Comparison of ENCODE assay signal across 17 cellular contexts in the genomic region with DNA sequence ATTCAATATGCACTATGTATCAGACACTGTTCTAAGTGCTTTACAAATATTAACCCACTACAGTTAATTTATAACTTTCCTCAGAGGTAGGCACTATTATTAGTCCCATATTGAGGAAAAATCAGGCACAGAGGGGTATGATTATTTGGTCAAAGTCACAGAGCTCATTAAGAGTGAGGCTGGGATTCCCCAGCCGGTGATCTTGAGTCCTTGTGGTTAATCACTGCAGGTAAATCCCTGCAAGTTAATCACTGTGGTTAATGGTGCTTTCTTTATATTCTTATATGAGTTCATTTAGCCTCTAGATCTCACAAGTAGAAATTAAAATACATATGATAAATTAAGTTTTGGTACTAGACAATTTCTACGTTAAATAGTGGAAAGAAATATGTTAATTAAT. TPM values are rescaled to one million over a fixed set of nuclear protein-coding genes. Genes with fewer than 3 reads are reported as not detected.
DNase-seq lines count a peak whose midpoint lies in the region; ATAC-seq, FAIRE-seq and TF ChIP-seq lines count a peak whose summit lies in the region.
"Had no signal": no experiment of that assay in that cellular context is flagged by ENCODE, and none has a peak within 500 bp of the region (broad histone marks: within the 10 kb centered on the region; RNA-seq: fewer than 3 reads in every experiment).

No MANE protein-coding gene starts in this region.

- no peak for DNase-seq in breast epithelium (ENCODE audit: low spot score in 2 of 2)
- no peak for DNase-seq in MCF 10A (ENCODE audit: unreplicated experiment)
- no peak for DNase-seq in GM12878 (ENCODE audit: low read depth, low spot score)
- DNase-seq in epithelial cell of prostate (ENCODE audit: low read depth, low spot score): no peak
- no peak for DNase-seq in suprapubic skin (ENCODE audit: low spot score in 2 of 2)
- no peak for DNase-seq in Karpas-422
- DNase-seq in WERI-Rb-1: no peak
- DNase-seq in activated CD4-positive, alpha-beta T cell treated with anti-CD3 and anti-CD28 coated beads for 48 hours: no peak
- DNase-seq: AML-193; Caco-2; CD8-positive, alpha-beta memory T cell; DMS53; GF-D8; GM23248 had no signal

- H3K9me2 ChIP-seq in Karpas-422 (replicated peaks; ENCODE audit: insufficient read depth, low read length): no peaks in the 10 kb centered on the region

- TF ChIP-seq CTCF in breast epithelium (IDR thresholded peaks at IDR 0.05): no peak
- TF ChIP-seq CTCF in MCF 10A (IDR thresholded peaks at IDR 0.05; ENCODE audit: unreplicated experiment): no peak
- TF ChIP-seq CTCF in GM12878 (IDR thresholded peaks at IDR 0.05 in 2 of 3, conservative IDR thresholded peaks at IDR 0.05 in 1 of 3; ENCODE audit: control insufficient read depth in 2 of 3, extremely low read depth in 1 of 3, insufficient read depth in 1 of 3, low read depth in 3 of 3, low read length in 3 of 3): no peak
- no peak for TF ChIP-seq CTCF in suprapubic skin (IDR thresholded peaks at IDR 0.05)
- TF ChIP-seq CTCF in WERI-Rb-1 (IDR thresholded peaks at IDR 0.05; ENCODE audit: low read depth, low read length): no peak

- in situ Hi-C loops in GM12878 (cut with MboI): no loop called here

- POLR2A ChIA-PET in MCF 10A (lab: Yijun Ruan, JAX) (interaction anchor here (0.5 to 2.2 kb wide), 8 partner anchors 9 to 959 kb away, joined by 3 to 15 read pairs (median 4); partner anchors contain the start of gene CRYBG1), GM12878 (lab: Charles Lee) (no interaction called here)

- H3K79me2 ChIP-seq in GM12878 (ENCODE audit: control insufficient read depth, insufficient read depth, low read length) (no peaks in the 10 kb centered on the region), Karpas-422 (ENCODE audit: low read length) (no peaks in the 10 kb centered on the region)

- no peak overlapping the region for H3K4me3 Mint-ChIP-seq in MCF 10A (ENCODE audit: unreplicated experiment)
- H3K4me3 Mint-ChIP-seq: CD8-positive, alpha-beta memory T cell had no signal

- peaks cover 15% of the 10 kb centered on the region for H3K4me1 Mint-ChIP-seq in MCF 10A (ENCODE audit: insufficient read depth, unreplicated experiment)
- H3K4me1 Mint-ChIP-seq: CD8-positive, alpha-beta memory T cell had no signal

- CTCF ChIA-PET in MCF 10A (lab: Yijun Ruan, JAX): interaction anchor here (1.1 to 4.5 kb wide), 3 partner anchors 10 to 197 kb away, joined by 3 to 31 read pairs (median 3); partner anchors contain the start of gene CRYBG1
- CTCF ChIA-PET in GM12878 (lab: Yijun Ruan, JAX): interaction anchor here (1.2 to 3.3 kb wide), 4 partner anchors 10 to 30 kb away, joined by 5 to 12 read pairs (median 6); no protein-coding TSS in a partner anchor

- intact Hi-C loops in breast epithelium (cut with DNase I; ENCODE audit: low total_unique reads) (no loop called here), MCF 10A (cut with micrococcal nuclease) (no loop called here), GM12878 (cut with micrococcal nuclease; ENCODE audit: unreplicated experiment) (no loop called here)

- H4K20me1 ChIP-seq in GM12878 (ENCODE audit: control insufficient read depth, insufficient read depth) (no peaks in the 10 kb centered on the region), Karpas-422 (ENCODE audit: insufficient read depth, low read depth, low read length) (no peaks in the 10 kb centered on the region)
- H4K20me1 ChIP-seq: BLaER1 had no signal

- TF ChIP-seq RAD21 in GM12878 (IDR thresholded peaks at IDR 0.05; ENCODE audit: insufficient read depth, low read depth, low read length): no peak

- no peak overlapping the region for H3K27ac Mint-ChIP-seq in MCF 10A (ENCODE audit: low read depth, unreplicated experiment)
- H3K27ac Mint-ChIP-seq: CD8-positive, alpha-beta memory T cell had no signal

- H3K4me1 ChIP-seq in breast epithelium (peaks cover 0 to 19% of the 10 kb centered on the region in 2 donors), GM12878 (ENCODE audit: control insufficient read depth, insufficient read depth, low read length) (no peaks in the 10 kb centered on the region), suprapubic skin (peaks cover 21% of the 10 kb centered on the region), Karpas-422 (ENCODE audit: low read length) (no peaks in the 10 kb centered on the region)
- H3K4me1 ChIP-seq: BLaER1, Caco-2 had no signal

- H3K27me3 ChIP-seq in breast epithelium (no peaks in the 10 kb centered on the region), GM12878 (replicated peaks in 1 of 2; ENCODE audit: control insufficient read depth in 2 of 2, insufficient read depth in 2 of 2, low read length in 1 of 2) (no peaks in the 10 kb centered on the region; a peak in 1 of 4 replicates), suprapubic skin (no peaks in the 10 kb centered on the region), Karpas-422 (ENCODE audit: low read length) (no peaks in the 10 kb centered on the region), WERI-Rb-1 (ENCODE audit: insufficient read depth, low read depth, severe bottlenecking) (no peaks in the 10 kb centered on the region)
- H3K27me3 ChIP-seq: BLaER1 had no signal

- H2AFZ ChIP-seq in GM12878 (ENCODE audit: control insufficient read depth, low read depth, low read length) (no peak overlapping the region), Karpas-422 (ENCODE audit: low read length) (no peak overlapping the region)
- H2AFZ ChIP-seq: GM23248 had no signal

- H3K4me2 ChIP-seq in GM12878 (ENCODE audit: control insufficient read depth, insufficient read depth) (no peak overlapping the region), Karpas-422 (ENCODE audit: low read depth, low read length, poor library complexity, severe bottlenecking) (no peak overlapping the region)
- H3K4me2 ChIP-seq: BLaER1 had no signal

- H3K27ac ChIP-seq in breast epithelium (peak overlapping the region; percentile 72 to 78), GM12878 (ENCODE audit: control insufficient read depth, insufficient read depth) (no peak overlapping the region), epithelial cell of prostate (peak overlapping the region; percentile 97), suprapubic skin (peak overlapping the region; percentile 53), Karpas-422 (ENCODE audit: low read length) (no peak overlapping the region), WERI-Rb-1 (no peak overlapping the region)
- H3K27ac ChIP-seq: 22Rv1, BLaER1, GM23248 had no signal

- BruUV-seq in MCF 10A (replicated peaks; lab: Mats Ljungman, UMichigan) (no TSS peak), GM12878 (replicated peaks; lab: Mats Ljungman, UMichigan) (no TSS peak)

- no peaks in the 10 kb centered on the region for H3K9me3 ChIP-seq in breast epithelium
- no peaks in the 10 kb centered on the region for H3K9me3 ChIP-seq in GM12878 (replicated peaks; ENCODE audit: control insufficient read depth, insufficient read depth, low read length)
- H3K9me3 ChIP-seq in suprapubic skin: no peaks in the 10 kb centered on the region
- no peaks in the 10 kb centered on the region for H3K9me3 ChIP-seq in Karpas-422 (ENCODE audit: low read length)
- H3K9me3 ChIP-seq in WERI-Rb-1 (ENCODE audit: severe bottlenecking): no peaks in the 10 kb centered on the region
- H3K9me3 ChIP-seq: BLaER1, Caco-2 had no signal

- H3K27me3 Mint-ChIP-seq in MCF 10A (ENCODE audit: insufficient read depth, unreplicated experiment): no peaks in the 10 kb centered on the region

- H3K4me3 ChIP-seq in breast epithelium: no peak overlapping the region
- no peak overlapping the region for H3K4me3 ChIP-seq in GM12878
- H3K4me3 ChIP-seq in suprapubic skin: no peak overlapping the region
- no peak overlapping the region for H3K4me3 ChIP-seq in Karpas-422 (ENCODE audit: low read length)
- no peak overlapping the region for H3K4me3 ChIP-seq in WERI-Rb-1 (ENCODE audit: low read depth, low read length)
- H3K4me3 ChIP-seq: BLaER1, GM23248 had no signal

- TF ChIP-seq POLR2A in breast epithelium (IDR thresholded peaks at IDR 0.05) (no peak), GM12878 (IDR thresholded peaks at IDR 0.05; ENCODE audit: low read depth, low read length) (no peak), suprapubic skin (IDR thresholded peaks at IDR 0.05) (no peak)

- H3K36me3 ChIP-seq in breast epithelium (no peaks in the 10 kb centered on the region), GM12878 (ENCODE audit: control insufficient read depth in 2 of 2, insufficient read depth in 2 of 2, low read length in 1 of 2) (no peaks in the 10 kb centered on the region), suprapubic skin (no peaks in the 10 kb centered on the region), Karpas-422 (ENCODE audit: insufficient read depth, low read length) (no peaks in the 10 kb centered on the region), WERI-Rb-1 (no peaks in the 10 kb centered on the region)
- H3K36me3 ChIP-seq: BLaER1 had no signal

- no peak for FAIRE-seq in GM12878 (lab: Jason Lieb, UNC)
- FAIRE-seq: H54 had no signal

- WGBS in GM12878 (ENCODE audit: insufficient coverage, insufficient replicate concordance, low lambda C conversion rate, missing lambda C conversion rate): 10% methylated on average over 2 of the region's 2 CpGs
- WGBS in suprapubic skin: 52% methylated on average over 2 of the region's 2 CpGs

- ATAC-seq in GM12878: peak; percentile 38; the same call in 1 of the 3 replicates

- RAD21 ChIA-PET in GM12878 (lab: Charles Lee; ENCODE audit: unreplicated experiment): no interaction called here

- H3K9me3 Mint-ChIP-seq in MCF 10A (ENCODE audit: unreplicated experiment): no peaks in the 10 kb centered on the region
- H3K9me3 Mint-ChIP-seq: CD8-positive, alpha-beta memory T cell had no signal

- SMC1A ChIA-PET in GM12878 (lab: Charles Lee; ENCODE audit: uncharacterized antibody, unreplicated experiment): no interaction called here

- no peak overlapping the region for H3K9ac ChIP-seq in GM12878 (ENCODE audit: control insufficient read depth, insufficient read depth, low read length)
- H3K9ac ChIP-seq in Karpas-422 (ENCODE audit: low read length): no peak overlapping the region
- H3K9ac ChIP-seq: BLaER1, GM23248 had no signal

- peaks cover 6% of the 10 kb centered on the region for H3K36me3 Mint-ChIP-seq in MCF 10A (ENCODE audit: insufficient read depth, unreplicated experiment)
- H3K36me3 Mint-ChIP-seq: CD8-positive, alpha-beta memory T cell had no signal

- no peak for TF ChIP-seq EP300 in GM12878 (IDR thresholded peaks at IDR 0.05; ENCODE audit: borderline replicate concordance in 1 of 2, control insufficient read depth in 1 of 2, low read depth in 2 of 2, low read length in 2 of 2)
- TF ChIP-seq EP300 in suprapubic skin (IDR thresholded peaks at IDR 0.05): no peak

RNA-seq across cellular contexts. Expression of gene CRYBG1, which starts 9.2 kb away (rescaled TPM):
- total RNA-seq in breast epithelium: 100 to 1,000 TPM in 1 of 3 donors, 10 to 100 TPM in 2; 30.9 to 142 (median 38.3) TPM
- 36.5 and 45.3 TPM in 2 replicates for total RNA-seq in MCF 10A (2022)
- total RNA-seq in GM12878 (2013; cell fraction: nucleolus; rRNA removed): 90.8 and 93.4 TPM in 2 replicates
- total RNA-seq in GM12878 (2014; rRNA removed): 25.5 and 32.9 TPM in 2 replicates
- total RNA-seq in GM12878 (2014; rRNA removed; fragmentation: Illumina TruSeq; extraction: Trizol): 56.8 and 57.0 TPM in 2 replicates
- 27.5 and 30.7 TPM in 2 replicates for total RNA-seq in GM12878 (2021)
- 10.1 TPM for polyA plus RNA-seq in GM12878 (2011; ENCODE audit: low read depth)
- polyA plus RNA-seq in GM12878 (2011; rRNA removed): 31.1 and 64.1 TPM in 2 replicates
- 11.4 and 12.4 TPM in 2 replicates for polyA plus RNA-seq in GM12878 (2011; cell fraction: cytosol; rRNA removed)
- polyA plus RNA-seq in GM12878 (2011; cell fraction: nucleus; rRNA removed): 15.4 and 20.7 TPM in 2 replicates
- polyA plus RNA-seq in GM12878 (2012): 14.2 and 25.5 TPM in 2 replicates
- polyA plus RNA-seq in GM12878 (2014; fragmentation: Illumina TruSeq; extraction: Trizol): 31.4 and 39.2 TPM in 2 replicates
- 1 to 10 TPM; 6.5 to 6.8 TPM for polyA plus RNA-seq in GM12878 (2014; fragmentation: Nextera tagmentation; extraction: Ambion mirVana)
- polyA plus RNA-seq in GM12878 (2014; rRNA removed): 15.7 and 19.6 TPM in 2 replicates
- polyA plus RNA-seq in GM12878 (2016; fragmentation: Nextera tagmentation; extraction: Ambion mirVana): 10 to 100 TPM; 22.7 to 24.9 TPM
- 25.1 and 30.0 TPM in 2 replicates for polyA minus RNA-seq in GM12878 (2011; rRNA and poly(A)+ RNA removed)
- 10.2 and 12.6 TPM in 2 replicates for polyA minus RNA-seq in GM12878 (2011; cell fraction: cytosol; rRNA and poly(A)+ RNA removed)
- 12.6 and 17.8 TPM in 2 replicates for polyA minus RNA-seq in GM12878 (2011; cell fraction: nucleus; rRNA and poly(A)+ RNA removed)
- 100 to 1,000 TPM in 2 of 4 donors, 10 to 100 TPM in 2; 91.8 to 124 (median 99.7) TPM for total RNA-seq in suprapubic skin
- total RNA-seq in Karpas-422 (2014; rRNA removed; shearing (Covaris generic); ENCODE audit: low replicate concordance): 37.2 and 39.3 TPM in 2 replicates

RNA-seq across cellular contexts. Expression of gene ATG5, which starts 44.2 kb away (rescaled TPM):
- total RNA-seq in breast epithelium: 10 to 100 TPM; 35.8 to 51.1 (median 45.9) TPM
- total RNA-seq in MCF 10A (2022): 26.4 and 33.3 TPM in 2 replicates
- total RNA-seq in GM12878 (2013; cell fraction: nucleolus; rRNA removed): 68.4 and 72.6 TPM in 2 replicates
- total RNA-seq in GM12878 (2014; rRNA removed): 28.6 and 31.7 TPM in 2 replicates
- 25.7 and 26.3 TPM in 2 replicates for total RNA-seq in GM12878 (2014; rRNA removed; fragmentation: Illumina TruSeq; extraction: Trizol)
- 21.0 and 21.5 TPM in 2 replicates for total RNA-seq in GM12878 (2021)
- polyA plus RNA-seq in GM12878 (2011; ENCODE audit: low read depth): 7.8 TPM
- 38.4 and 69.3 TPM in 2 replicates for polyA plus RNA-seq in GM12878 (2011; rRNA removed)
- polyA plus RNA-seq in GM12878 (2011; cell fraction: cytosol; rRNA removed): 10.6 and 12.2 TPM in 2 replicates
- polyA plus RNA-seq in GM12878 (2011; cell fraction: nucleus; rRNA removed): 17.4 and 18.4 TPM in 2 replicates
- polyA plus RNA-seq in GM12878 (2012): 13.7 and 16.0 TPM in 2 replicates
- polyA plus RNA-seq in GM12878 (2014; fragmentation: Illumina TruSeq; extraction: Trizol): 18.2 and 21.6 TPM in 2 replicates
- 10 to 100 TPM; 12.9 to 17.4 TPM for polyA plus RNA-seq in GM12878 (2014; fragmentation: Nextera tagmentation; extraction: Ambion mirVana)
- polyA plus RNA-seq in GM12878 (2014; rRNA removed): 16.8 and 19.3 TPM in 2 replicates
- 10 to 100 TPM; 50.2 to 51.8 TPM for polyA plus RNA-seq in GM12878 (2016; fragmentation: Nextera tagmentation; extraction: Ambion mirVana)
- polyA minus RNA-seq in GM12878 (2011; rRNA and poly(A)+ RNA removed): 19.0 and 34.3 TPM in 2 replicates
- 8.0 and 9.7 TPM in 2 replicates for polyA minus RNA-seq in GM12878 (2011; cell fraction: cytosol; rRNA and poly(A)+ RNA removed)
- 22.7 and 36.4 TPM in 2 replicates for polyA minus RNA-seq in GM12878 (2011; cell fraction: nucleus; rRNA and poly(A)+ RNA removed)
- 10 to 100 TPM; 18.1 to 25.7 (median 23.1) TPM for total RNA-seq in suprapubic skin
- total RNA-seq in Karpas-422 (2014; rRNA removed; shearing (Covaris generic); ENCODE audit: low replicate concordance): 26.7 and 63.3 TPM in 2 replicates

Comparison
In these comparisons a context has a peak if more than half of its experiments do, and no peak if none do; other contexts are left out.
1. H3K27ac ChIP-seq: peak in breast epithelium (2 of 2), epithelial cell of prostate (single experiment) and suprapubic skin (single experiment); none in GM12878 (single experiment), Karpas-422 (single experiment) and WERI-Rb-1 (single experiment).